21 cellular contexts compared by ENCODE assay signal in genomic region chr2:85978883-85979780, GRCh38.
DNase-seq lines count a peak whose midpoint lies in the region; ATAC-seq, FAIRE-seq and TF ChIP-seq lines count a peak whose summit lies in the region.
"Had no signal": no experiment of that assay in that cellular context is flagged by ENCODE, and none has a peak within 500 bp of the region (broad histone marks: within the 10 kb centered on the region; RNA-seq: fewer than 3 reads in every experiment).

No MANE protein-coding gene starts in this region.

- no peak for TF ChIP-seq CTCF in A549 (IDR thresholded peaks at IDR 0.05)
- TF ChIP-seq CTCF in KMS-11 (conservative IDR thresholded peaks at IDR 0.05; ENCODE audit: low read depth, low read length), result no peak
- TF ChIP-seq CTCF in activated B cell treated with CpG ODN at 0.5 μM for 24 hours (IDR thresholded peaks at IDR 0.05), result no peak

- CTCF ChIA-PET in A549 (lab: Yijun Ruan, JAX) (interaction anchor here (1.0 to 1.4 kb wide), 2 partner anchors 15 to 92 kb away, joined by 3 read pairs; no protein-coding TSS in a partner anchor), activated B cell treated with CpG ODN at 0.5 μM for 24 hours (lab: Charles Lee) (interaction anchor here (0.9 kb wide), 1 partner anchor 57 kb away, joined by 4 read pairs; no protein-coding TSS in a partner anchor)

- FAIRE-seq in A549 (lab: Jason Lieb, UNC), result no peak
- FAIRE-seq: colon, G401.6, keratinocyte had no signal

- H3K4me2 ChIP-seq in A549 (peak overlapping the region; percentile 19), KMS-11 (peak overlapping the region; percentile 11; the same call in 1 of the 2 replicates), mesenchymal stem cell (ENCODE audit: low read length, poor library complexity, severe bottlenecking) (no peak overlapping the region)

- no peak overlapping the region for H3K23ac ChIP-seq in mesenchymal stem cell (ENCODE audit: low read length in 2 of 2)

- peaks cover 15% of the 10 kb centered on the region for H3K4me1 ChIP-seq in A549
- peaks cover 10% of the 10 kb centered on the region for H3K4me1 ChIP-seq in KMS-11 (ENCODE audit: low read depth, poor library complexity, severe bottlenecking)
- no peaks in the 10 kb centered on the region for H3K4me1 ChIP-seq in mesenchymal stem cell (ENCODE audit: control insufficient read depth, insufficient read depth, low read depth, low read length)

- H3K4me3 ChIP-seq in A549, result no peak overlapping the region
- H3K4me3 ChIP-seq in KMS-11 (IDR thresholded peaks at IDR 0.05; ENCODE audit: insufficient read depth, low read depth, low read length), result no peak overlapping the region
- H3K4me3 ChIP-seq in mesenchymal stem cell (ENCODE audit: insufficient read depth in 1 of 2, low read depth in 1 of 2, low read length in 2 of 2), result no peak overlapping the region
- H3K4me3 ChIP-seq: heart right ventricle, sigmoid colon, SK-N-MC had no signal

- no peak overlapping the region for H4K91ac ChIP-seq in mesenchymal stem cell (ENCODE audit: low read length)

- no peak overlapping the region for H4K8ac ChIP-seq in mesenchymal stem cell (ENCODE audit: low read length)

- peak overlapping the region; percentile 48 for H3K27ac Mint-ChIP-seq in activated B cell treated with CpG ODN at 0.5 μM for 24 hours
- no peak overlapping the region for H3K27ac Mint-ChIP-seq in stimulated activated naive CD8-positive, alpha-beta T cell treated with anti-CD3 and anti-CD28 coated beads, Interleukin-15, amount 100 ng/mL, for 72 hours
- H3K27ac Mint-ChIP-seq: HFFc6, mesothelial cell of epicardium had no signal

- H3K9ac ChIP-seq in KMS-11 (no peak overlapping the region), mesenchymal stem cell (ENCODE audit: low read length) (peak overlapping the region; percentile 37)

- no peak overlapping the region for H2BK15ac ChIP-seq in mesenchymal stem cell (ENCODE audit: low read depth, poor library complexity, severe bottlenecking)

- H3K27me3 Mint-ChIP-seq in activated B cell treated with CpG ODN at 0.5 μM for 24 hours, result no peaks in the 10 kb centered on the region
- no peaks in the 10 kb centered on the region for H3K27me3 Mint-ChIP-seq in stimulated activated naive CD8-positive, alpha-beta T cell treated with anti-CD3 and anti-CD28 coated beads, Interleukin-15, amount 100 ng/mL, for 72 hours

- no peak overlapping the region for H2AK5ac ChIP-seq in mesenchymal stem cell (ENCODE audit: low read length, severe bottlenecking)

- H3K14ac ChIP-seq in mesenchymal stem cell (ENCODE audit: low read length in 2 of 2), result no peak overlapping the region

- no peaks in the 10 kb centered on the region for H4K20me1 ChIP-seq in KMS-11 (ENCODE audit: insufficient read depth)

- no peak overlapping the region for H3K18ac ChIP-seq in mesenchymal stem cell (ENCODE audit: low read depth in 1 of 2, low read length in 2 of 2)

- H3K4me3 Mint-ChIP-seq in activated B cell treated with CpG ODN at 0.5 μM for 24 hours, result no peak overlapping the region
- H3K4me3 Mint-ChIP-seq in stimulated activated naive CD8-positive, alpha-beta T cell treated with anti-CD3 and anti-CD28 coated beads, Interleukin-15, amount 100 ng/mL, for 72 hours, result no peak overlapping the region
- H3K4me3 Mint-ChIP-seq: HFFc6, mesothelial cell of epicardium had no signal

- no peaks in the 10 kb centered on the region for H3K79me1 ChIP-seq in mesenchymal stem cell (replicated peaks; ENCODE audit: low read length, poor library complexity, severe bottlenecking)

- peaks cover 23% of the 10 kb centered on the region for H3K4me1 Mint-ChIP-seq in activated B cell treated with CpG ODN at 0.5 μM for 24 hours
- no peaks in the 10 kb centered on the region for H3K4me1 Mint-ChIP-seq in stimulated activated naive CD8-positive, alpha-beta T cell treated with anti-CD3 and anti-CD28 coated beads, Interleukin-15, amount 100 ng/mL, for 72 hours

- WGBS in A549 (ENCODE audit: missing lambda C conversion rate), result 62% methylated on average over 3 of the region's 3 CpGs
- WGBS in mesenchymal stem cell, result 70% methylated on average over 3 of the region's 3 CpGs

- H2BK120ac ChIP-seq in mesenchymal stem cell (ENCODE audit: low read depth, low read length), result no peak overlapping the region

- H2BK5ac ChIP-seq in mesenchymal stem cell (ENCODE audit: low read depth, low read length, poor library complexity, severe bottlenecking), result no peak overlapping the region

- H2AFZ ChIP-seq in KMS-11 (ENCODE audit: low read depth) (no peak overlapping the region), mesenchymal stem cell (ENCODE audit: low read depth, low read length) (no peak overlapping the region)

- H3K27me3 ChIP-seq in KMS-11 (ENCODE audit: insufficient read depth, low read depth) (no peaks in the 10 kb centered on the region), mesenchymal stem cell (ENCODE audit: control insufficient read depth in 1 of 2, insufficient read depth in 1 of 2, low read length in 2 of 2) (peaks cover 0 to 12% of the 10 kb centered on the region in 2 experiments)
- H3K27me3 ChIP-seq: neutrophil, sigmoid colon had no signal

- ATAC-seq in A549 (no peak), activated B cell treated with CpG ODN at 0.5 μM for 24 hours (ENCODE audit: low read depth) (peak; percentile 57), HG03135 (IDR thresholded peaks at IDR 0.05; ENCODE audit: unreplicated experiment) (no peak), GM18498 (IDR thresholded peaks at IDR 0.05; ENCODE audit: unreplicated experiment) (no peak)
- no peak for ATAC-seq in stimulated activated naive CD8-positive, alpha-beta T cell treated with anti-CD3 and anti-CD28 coated beads, Interleukin-15, amount 100 ng/mL, for 72 hours

- H3K4ac ChIP-seq in mesenchymal stem cell (ENCODE audit: low read depth in 1 of 2, low read length in 2 of 2), result peak overlapping the region in 1 of 2 experiments; percentile 15

- peak overlapping the region in 1 of 2 experiments; percentile 44; a peak in 3 of 6 replicates for H3K27ac ChIP-seq in A549
- no peak overlapping the region for H3K27ac ChIP-seq in KMS-11
- no peak overlapping the region for H3K27ac ChIP-seq in mesenchymal stem cell (ENCODE audit: low read length, poor library complexity, severe bottlenecking)
- H3K27ac ChIP-seq: heart right ventricle, neutrophil, sigmoid colon, SK-N-MC had no signal

- no peak for TF ChIP-seq RAD21 in A549 (conservative IDR thresholded peaks at IDR 0.05 in 1 of 2, IDR thresholded peaks at IDR 0.05 in 1 of 2)

- no peaks in the 10 kb centered on the region for H3K9me3 Mint-ChIP-seq in activated B cell treated with CpG ODN at 0.5 μM for 24 hours
- H3K9me3 Mint-ChIP-seq in stimulated activated naive CD8-positive, alpha-beta T cell treated with anti-CD3 and anti-CD28 coated beads, Interleukin-15, amount 100 ng/mL, for 72 hours, result no peaks in the 10 kb centered on the region
- H3K9me3 Mint-ChIP-seq: HFFc6, IgD-negative memory B cell, mesothelial cell of epicardium had no signal

- H3K36me3 ChIP-seq in KMS-11 (ENCODE audit: insufficient read depth) (no peaks in the 10 kb centered on the region), mesenchymal stem cell (ENCODE audit: control insufficient read depth in 1 of 2, insufficient read depth in 2 of 2, low read depth in 1 of 2, low read length in 2 of 2) (no peaks in the 10 kb centered on the region)
- H3K36me3 ChIP-seq: heart right ventricle, neutrophil, sigmoid colon had no signal

- no peaks in the 10 kb centered on the region for H3K79me2 ChIP-seq in KMS-11 (ENCODE audit: insufficient read depth, low read depth)

- POLR2A ChIA-PET in A549 (lab: Yijun Ruan, JAX), result no interaction called here
- POLR2A ChIA-PET in activated B cell treated with CpG ODN at 0.5 μM for 24 hours (lab: Charles Lee), result interaction anchor here (1.0 to 1.1 kb wide), 2 partner anchors 17 to 216 kb away, joined by 3 read pairs; no protein-coding TSS in a partner anchor

- no peaks in the 10 kb centered on the region for H3K36me3 Mint-ChIP-seq in activated B cell treated with CpG ODN at 0.5 μM for 24 hours (ENCODE audit: low read depth)
- H3K36me3 Mint-ChIP-seq: IgD-negative memory B cell, mesothelial cell of epicardium had no signal

- H3K9me3 ChIP-seq in A549 (no peaks in the 10 kb centered on the region), mesenchymal stem cell (ENCODE audit: control insufficient read depth, low read length) (no peaks in the 10 kb centered on the region)
- H3K9me3 ChIP-seq: heart right ventricle, neutrophil, sigmoid colon had no signal

- DNase-seq in A549 (ENCODE audit: low read depth in 1 of 2, low spot score in 1 of 2) (no peak), activated B cell treated with CpG ODN at 0.5 μM for 24 hours (no peak), mesenchymal stem cell (no peak), CD1c-positive myeloid dendritic cell (ENCODE audit: extremely low spot score) (no peak)
- no peak for DNase-seq in stimulated activated naive CD8-positive, alpha-beta T cell treated with anti-CD3 and anti-CD28 coated beads, Interleukin-15, amount 100 ng/mL, for 72 hours
- DNase-seq: HFFc6; NCI-H1436 treated with DMSO at 0.1 percent for 48 hours; stimulated activated CD4-positive, alpha-beta T cell treated with anti-CD3 and anti-CD28 coated beads, Interleukin-2, amount 100 ng/mL, for 48 hours; stimulated activated CD8-positive, alpha-beta memory T cell treated with anti-CD3 and anti-CD28 coated beads, Interleukin-4, amount 100 ng/mL, for 48 hours had no signal

- H2BK12ac ChIP-seq in mesenchymal stem cell (ENCODE audit: low read length in 2 of 2), result no peak overlapping the region

- no peak for TF ChIP-seq POLR2A in A549 (IDR thresholded peaks at IDR 0.05; ENCODE audit: low read length)

- no peak for TF ChIP-seq EP300 in A549 (IDR thresholded peaks at IDR 0.05)

- intact Hi-C loops in activated B cell treated with CpG ODN at 0.5 μM for 24 hours (cut with micrococcal nuclease), result loop anchor here (2.0 to 5.0 kb wide), 2 partner anchors 16 to 58 kb away; no protein-coding TSS in a partner anchor

TF ChIP-seq in A549, 52 proteins besides CTCF, POLR2A, EP300 and RAD21:
- TF ChIP-seq HOXA7 (CRISPR knock-in tag; IDR thresholded peaks at IDR 0.05), result 0 out of 2 replicates have a peak, but pooled peaks have one; percentile 18
- TF ChIP-seq SMC3 (IDR thresholded peaks at IDR 0.05), result no peak
